ENCODE assay signal across 10 cellular contexts in the genomic region with DNA sequence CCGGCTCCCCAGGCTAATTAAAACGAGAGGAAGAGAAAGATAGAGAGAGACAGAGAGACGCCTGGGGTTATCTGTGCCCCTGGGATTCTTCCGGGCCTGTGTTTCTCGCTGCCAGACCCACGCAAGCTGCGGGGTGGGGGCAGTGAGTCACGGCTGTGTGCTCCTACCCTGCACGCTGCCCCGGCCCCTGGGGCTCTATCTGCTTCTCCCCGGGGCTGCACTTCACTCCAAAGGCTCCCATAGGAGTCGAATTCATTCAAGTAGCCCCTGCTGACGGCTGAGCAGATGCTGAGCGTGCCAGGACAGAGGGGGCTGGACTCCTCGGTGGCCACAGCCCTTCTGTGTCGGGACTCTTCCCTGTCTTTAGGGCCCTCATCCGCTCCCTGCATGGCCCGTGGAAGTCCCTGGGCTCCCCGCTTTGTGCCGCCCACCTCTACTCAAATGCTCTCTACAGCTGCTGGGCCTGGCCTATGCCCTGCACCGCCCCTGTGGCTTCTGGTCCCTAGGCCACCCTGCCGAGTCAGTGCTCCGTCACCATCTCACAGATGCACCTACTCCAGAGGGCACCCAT. TPM values are rescaled to one million over a fixed set of nuclear protein-coding genes. Genes with fewer than 3 reads are reported as not detected.
DNase-seq lines count a peak whose midpoint lies in the region; ATAC-seq and TF ChIP-seq lines count a peak whose summit lies in the region.
"Had no signal": no experiment of that assay in that cellular context is flagged by ENCODE, and none has a peak within 500 bp of the region (broad histone marks: within the 10 kb centered on the region; RNA-seq: fewer than 3 reads in every experiment).

No MANE protein-coding gene starts in this region.

- no peak overlapping the region for H3K27ac Mint-ChIP-seq in MCF 10A (ENCODE audit: low read depth, unreplicated experiment)

- peaks cover 45% of the 10 kb centered on the region for H3K27me3 Mint-ChIP-seq in MCF 10A (ENCODE audit: insufficient read depth, unreplicated experiment)

- TF ChIP-seq EP300 in suprapubic skin (IDR thresholded peaks at IDR 0.05): no peak

- peak overlapping the region in 2 of 4 donors; percentile 16 to 50 for H3K27ac ChIP-seq in body of pancreas
- peak overlapping the region; percentile 36 to 75 (median 44) for H3K27ac ChIP-seq in right lobe of liver
- H3K27ac ChIP-seq in suprapubic skin: peak overlapping the region; percentile 27
- H3K27ac ChIP-seq: A549 had no signal

- H3K36me3 ChIP-seq in body of pancreas (replicated peaks in 1 of 2; ENCODE audit: insufficient read depth in 1 of 2, low read depth in 2 of 2): no peaks in the 10 kb centered on the region
- peaks cover 0 to 59% (median 16%) of the 10 kb centered on the region in 4 donors for H3K36me3 ChIP-seq in right lobe of liver
- H3K36me3 ChIP-seq in suprapubic skin: no peaks in the 10 kb centered on the region
- H3K36me3 ChIP-seq: upper lobe of left lung had no signal

- peak; percentile 28 for ATAC-seq in body of pancreas
- ATAC-seq in right lobe of liver: peak; percentile 31 to 57 (median 36)

- H3K9me3 ChIP-seq in body of pancreas (no peaks in the 10 kb centered on the region), right lobe of liver (no peaks in the 10 kb centered on the region), suprapubic skin (no peaks in the 10 kb centered on the region)
- H3K9me3 ChIP-seq: A549, upper lobe of left lung had no signal

- CTCF ChIA-PET in MCF 10A (lab: Yijun Ruan, JAX): no interaction called here

- TF ChIP-seq CTCF in body of pancreas (IDR thresholded peaks at IDR 0.05) (no peak), right lobe of liver (IDR thresholded peaks at IDR 0.05) (no peak), suprapubic skin (IDR thresholded peaks at IDR 0.05) (no peak), MCF 10A (IDR thresholded peaks at IDR 0.05; ENCODE audit: unreplicated experiment) (no peak)

- no peak for TF ChIP-seq POLR2A in body of pancreas (IDR thresholded peaks at IDR 0.05)
- TF ChIP-seq POLR2A in right lobe of liver (IDR thresholded peaks at IDR 0.05): no peak
- TF ChIP-seq POLR2A in suprapubic skin (IDR thresholded peaks at IDR 0.05): no peak

- no peaks in the 10 kb centered on the region for H3K9me3 Mint-ChIP-seq in MCF 10A (ENCODE audit: unreplicated experiment)

- H3K27me3 ChIP-seq in body of pancreas (no peaks in the 10 kb centered on the region), right lobe of liver (no peaks in the 10 kb centered on the region), suprapubic skin (peaks cover 35% of the 10 kb centered on the region)
- H3K27me3 ChIP-seq: upper lobe of left lung had no signal

- POLR2A ChIA-PET in MCF 10A (lab: Yijun Ruan, JAX): no interaction called here

- no peak overlapping the region for H3K4me3 ChIP-seq in body of pancreas
- H3K4me3 ChIP-seq in right lobe of liver: no peak overlapping the region
- no peak overlapping the region for H3K4me3 ChIP-seq in suprapubic skin
- H3K4me3 ChIP-seq: A549, upper lobe of left lung had no signal

- WGBS in body of pancreas, 2 donors: 85 to 86% methylated on average over 13 to 21 of the region's 23 CpGs
- WGBS in right lobe of liver (ENCODE audit: insufficient coverage, low coverage, low lambda C conversion rate, missing lambda C conversion rate): 67% methylated on average over 1 of the region's 23 CpGs
- 63% methylated on average over 21 of the region's 23 CpGs for WGBS in suprapubic skin

- H3K4me1 Mint-ChIP-seq in MCF 10A (ENCODE audit: insufficient read depth, unreplicated experiment): peaks cover 3% of the 10 kb centered on the region

- no peak overlapping the region for H3K4me3 Mint-ChIP-seq in MCF 10A (ENCODE audit: unreplicated experiment)

- H3K4me1 ChIP-seq in body of pancreas (no peaks in the 10 kb centered on the region), right lobe of liver (peaks cover 0 to 46% (median 5%) of the 10 kb centered on the region in 4 donors), suprapubic skin (no peaks in the 10 kb centered on the region)
- H3K4me1 ChIP-seq: A549 had no signal

- DNase-seq in activated effector memory CD4-positive, alpha-beta T cell treated with anti-CD3 and anti-CD28 coated beads, Interleukin-2, amount 50 U/mL, for 16 hours: peak; percentile 30
- no peak for DNase-seq in activated effector memory CD4-positive, alpha-beta T cell treated with Interleukin-2 at 50 U/mL for 16 hours
- peak in 1 of 4 donors; percentile 17 for DNase-seq in body of pancreas
- DNase-seq in right lobe of liver: peak; percentile 52 to 58 (median 55)
- peak in 1 of 2 donors; percentile 56 for DNase-seq in suprapubic skin (ENCODE audit: low spot score in 2 of 2)
- no peak for DNase-seq in stimulated activated CD8-positive, alpha-beta memory T cell treated with anti-CD3 and anti-CD28 coated beads, Interleukin-4, amount 100 ng/mL, for 48 hours
- no peak for DNase-seq in MCF 10A (ENCODE audit: unreplicated experiment)
- no peak for DNase-seq in activated CD4-positive, alpha-beta T cell treated with anti-CD3 and anti-CD28 coated beads, Interleukin-2, amount 50 U/mL, for 48 hours

- intact Hi-C loops in body of pancreas (cut with DNase I) (no loop called here), right lobe of liver (cut with DNase I) (loop anchor here in 1 of 2 donors (10.0 kb wide), 1 partner anchor 211 kb away; no protein-coding TSS in a partner anchor), MCF 10A (cut with micrococcal nuclease) (no loop called here)

- no TSS peak for BruUV-seq in MCF 10A (replicated peaks; lab: Mats Ljungman, UMichigan)

- H3K36me3 Mint-ChIP-seq in MCF 10A (ENCODE audit: insufficient read depth, unreplicated experiment): no peaks in the 10 kb centered on the region

RNA-seq across cellular contexts. Expression of a gene that starts 22.8 kb away (rescaled TPM):
- total RNA-seq in body of pancreas: 10 to 100 TPM; 20.2 to 61.0 TPM
- 100 to 1,000 TPM in 3 of 6 experiments, 10 to 100 TPM in 3; 67.3 to 183 (median 101) TPM for total RNA-seq in right lobe of liver
- under 1 TPM in 3 of 4 donors, not detected in 1; 0.32 to 0.98 (median 0.44) TPM for total RNA-seq in suprapubic skin
- total RNA-seq in MCF 10A (2022): not detected in 2 replicates

Comparison
In these comparisons a context has a peak if more than half of its experiments do, and no peak if none do; other contexts are left out.
1. DNase-seq: peak in activated effector memory CD4-positive, alpha-beta T cell treated with anti-CD3 and anti-CD28 coated beads, Interleukin-2, amount 50 U/mL, for 16 hours (single experiment) and right lobe of liver (3 of 3); none in activated effector memory CD4-positive, alpha-beta T cell treated with Interleukin-2 at 50 U/mL for 16 hours (single experiment), stimulated activated CD8-positive, alpha-beta memory T cell treated with anti-CD3 and anti-CD28 coated beads, Interleukin-4, amount 100 ng/mL, for 48 hours (single experiment), MCF 10A (single experiment) and activated CD4-positive, alpha-beta T cell treated with anti-CD3 and anti-CD28 coated beads, Interleukin-2, amount 50 U/mL, for 48 hours (0 of 2).
2. RNA of a gene that starts 22.8 kb away (total RNA-seq): 67.3 to 183 TPM in right lobe of liver and 20.2 to 61.0 TPM in body of pancreas; 0.32 to 0.98 TPM in suprapubic skin and not detected in MCF 10A; every median in the first group is over 10 times any median in the second.